16 cellular contexts compared by ENCODE assay signal in the genomic region with DNA sequence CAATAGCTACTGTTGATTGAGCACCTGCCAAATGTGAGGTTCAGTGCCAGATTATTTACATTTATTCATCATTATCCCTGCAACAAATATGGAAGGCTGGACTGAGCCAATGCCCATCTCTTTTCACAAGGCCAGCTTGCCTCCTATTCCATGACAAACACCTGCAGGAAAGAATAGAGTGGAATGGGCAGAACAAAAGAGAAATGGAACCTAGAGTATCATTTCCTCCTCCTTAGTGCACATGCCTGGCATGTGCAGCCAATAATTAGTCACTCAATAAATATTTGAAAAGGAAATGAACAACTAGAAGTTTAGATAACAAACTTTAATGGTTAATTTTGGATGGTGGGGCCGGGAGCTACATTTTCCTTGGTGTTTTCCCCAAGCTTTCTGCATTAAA.
"Had no signal": no experiment of that assay in that cellular context is flagged by ENCODE, and none has a peak within 500 bp of the region (broad histone marks: within the 10 kb centered on the region; RNA-seq: fewer than 3 reads in every experiment).

No MANE protein-coding gene starts in this region.

- H3K4me1 Mint-ChIP-seq: activated CD4-positive, alpha-beta T cell treated with anti-CD3 and anti-CD28 coated beads, Interleukin-2, amount 10 ng/mL, durations not matched to agents 7 days and 5 days; natural killer cell; stimulated activated effector memory CD8-positive, alpha-beta T cell treated with anti-CD3 and anti-CD28 coated beads, Interleukin-12 subunit alpha, Interleukin-12 subunit beta, amount 100 ng/mL, for 72 hours had no signal

- H3K36me3 Mint-ChIP-seq: activated naive CD8-positive, alpha-beta T cell; natural killer cell; stimulated activated effector memory CD8-positive, alpha-beta T cell treated with anti-CD3 and anti-CD28 coated beads, Interleukin-12 subunit alpha, Interleukin-12 subunit beta, amount 100 ng/mL, for 72 hours had no signal

- DNase-seq: activated CD4-positive, alpha-beta T cell treated with anti-CD3 and anti-CD28 coated beads, Interleukin-2, amount 10 ng/mL, durations not matched to agents 7 days and 5 days; activated CD8-positive, alpha-beta memory T cell treated with anti-CD3 and anti-CD28 coated beads, Interleukin-2, amount 50 U/mL, for 48 hours; activated gamma-delta T cell treated with Interleukin-2 at 50 U/mL for 16 hours; amniotic stem cell; central memory CD4-positive, alpha-beta T cell; colonic mucosa; effector CD4-positive, alpha-beta T cell; esophagus squamous epithelium; left ventricle myocardium superior; mesendoderm; natural killer cell; thyroid gland; uterus had no signal

- H3K36me3 ChIP-seq: colonic mucosa, esophagus squamous epithelium, neutrophil, thyroid gland, uterus had no signal

- H3K9me3 Mint-ChIP-seq: activated CD4-positive, alpha-beta T cell treated with anti-CD3 and anti-CD28 coated beads, Interleukin-2, amount 10 ng/mL, durations not matched to agents 7 days and 5 days; stimulated activated effector memory CD8-positive, alpha-beta T cell treated with anti-CD3 and anti-CD28 coated beads, Interleukin-12 subunit alpha, Interleukin-12 subunit beta, amount 100 ng/mL, for 72 hours had no signal

- H3K4me3 ChIP-seq: colonic mucosa, esophagus squamous epithelium, thyroid gland, uterus had no signal

- H3K27me3 ChIP-seq: colonic mucosa, neutrophil, thyroid gland, uterus had no signal

- H3K4me1 ChIP-seq: colonic mucosa, uterus had no signal

- H3K9me3 ChIP-seq: colonic mucosa, esophagus squamous epithelium, neutrophil, thyroid gland, uterus had no signal

- H3K27ac ChIP-seq: colonic mucosa, esophagus squamous epithelium, neutrophil, thyroid gland, uterus had no signal

- H3K4me3 Mint-ChIP-seq: activated CD4-positive, alpha-beta T cell treated with anti-CD3 and anti-CD28 coated beads, Interleukin-2, amount 10 ng/mL, durations not matched to agents 7 days and 5 days; activated naive CD8-positive, alpha-beta T cell; natural killer cell; stimulated activated effector memory CD8-positive, alpha-beta T cell treated with anti-CD3 and anti-CD28 coated beads, Interleukin-12 subunit alpha, Interleukin-12 subunit beta, amount 100 ng/mL, for 72 hours had no signal

- H3K27ac Mint-ChIP-seq: activated CD4-positive, alpha-beta T cell treated with anti-CD3 and anti-CD28 coated beads, Interleukin-2, amount 10 ng/mL, durations not matched to agents 7 days and 5 days; activated naive CD8-positive, alpha-beta T cell; natural killer cell; stimulated activated effector memory CD8-positive, alpha-beta T cell treated with anti-CD3 and anti-CD28 coated beads, Interleukin-12 subunit alpha, Interleukin-12 subunit beta, amount 100 ng/mL, for 72 hours had no signal
